In genomic region chr10:102758226-102758932, GRCh38 we compare ENCODE assay signal across 11 cellular contexts. TPM values are rescaled to one million over a fixed set of nuclear protein-coding genes. Genes with fewer than 3 reads are reported as not detected.
DNase-seq lines count a peak whose midpoint lies in the region; TF ChIP-seq lines count a peak whose summit lies in the region.
"Had no signal": no experiment of that assay in that cellular context is flagged by ENCODE, and none has a peak within 500 bp of the region (broad histone marks: within the 10 kb centered on the region; RNA-seq: fewer than 3 reads in every experiment).

No MANE protein-coding gene starts in this region.

- H3K4me1 ChIP-seq in adipocyte (ENCODE audit: control insufficient read depth, insufficient read depth, low read length): peaks cover 58% of the 10 kb centered on the region
- H3K4me1 ChIP-seq in muscle layer of colon (ENCODE audit: insufficient read depth, low read length): peaks cover 18% of the 10 kb centered on the region
- peaks cover 49% of the 10 kb centered on the region for H3K4me1 ChIP-seq in testis

- H3K9ac ChIP-seq in adipocyte (ENCODE audit: low read length) (no peak overlapping the region), muscle layer of colon (ENCODE audit: low read length) (no peak overlapping the region)

- H3K27ac ChIP-seq in muscle layer of colon (ENCODE audit: low read depth, low read length): peak overlapping the region; percentile 80
- peak overlapping the region; percentile 74 to 76 for H3K27ac ChIP-seq in testis

- no peak overlapping the region for H3K4me3 Mint-ChIP-seq in activated T-cell treated with anti-CD3 and anti-CD28 coated beads, Interleukin-2, amount 50 U/mL, for 24 hours

- H3K27me3 ChIP-seq in adipocyte (replicated peaks; ENCODE audit: control insufficient read depth, insufficient read depth, low read length) (no peaks in the 10 kb centered on the region), muscle layer of colon (ENCODE audit: control insufficient read depth in 1 of 2, insufficient read depth in 2 of 2, low read length in 2 of 2) (no peaks in the 10 kb centered on the region), testis (no peaks in the 10 kb centered on the region)

- TF ChIP-seq CTCF in testis (IDR thresholded peaks at IDR 0.05): no peak

- peak overlapping the region; percentile 19 for H3K27ac Mint-ChIP-seq in activated T-cell treated with anti-CD3 and anti-CD28 coated beads, Interleukin-2, amount 50 U/mL, for 24 hours

- H3K27me3 Mint-ChIP-seq in activated T-cell treated with anti-CD3 and anti-CD28 coated beads, Interleukin-2, amount 50 U/mL, for 24 hours: no peaks in the 10 kb centered on the region

- 41 to 49% methylated on average over 9 of the region's 9 CpGs for WGBS in testis, 2 donors

- DNase-seq in activated T-cell treated with anti-CD3 and anti-CD28 coated beads, Interleukin-2, amount 50 U/mL, for 24 hours: no peak
- DNase-seq in activated T-cell treated with anti-CD3 and anti-CD28 coated beads, Interleukin-2, amount 50 U/mL, for 48 hours: no peak
- DNase-seq in adipocyte (ENCODE audit: low read depth) (no peak), testis (no peak), epidermal melanocyte (ENCODE audit: insufficient read length, low spot score) (no peak), middle frontal gyrus (ENCODE audit: extremely low spot score, low spot score) (no peak)
- DNase-seq in activated effector memory CD4-positive, alpha-beta T cell treated with anti-CD3 and anti-CD28 coated beads, Interleukin-2, amount 50 U/mL, for 16 hours: no peak
- DNase-seq: amniotic stem cell, NCI-H446, nucleus accumbens had no signal

- TF ChIP-seq POLR2A in testis (IDR thresholded peaks at IDR 0.05): no peak

- H3K9me3 Mint-ChIP-seq in activated T-cell treated with anti-CD3 and anti-CD28 coated beads, Interleukin-2, amount 50 U/mL, for 24 hours: no peaks in the 10 kb centered on the region

- intact Hi-C loops in testis (cut with DNase I; ENCODE audit: low total_unique reads): no loop called here

- H3K4me3 ChIP-seq in adipocyte (ENCODE audit: low read length) (peak overlapping the region; percentile 37), muscle layer of colon (ENCODE audit: low read depth in 1 of 2, low read length in 2 of 2) (peak overlapping the region in 1 of 2 donors; percentile 35), testis (no peak overlapping the region)

- H3K36me3 ChIP-seq in adipocyte (ENCODE audit: control insufficient read depth, insufficient read depth, low read length, severe bottlenecking): no peaks in the 10 kb centered on the region
- no peaks in the 10 kb centered on the region for H3K36me3 ChIP-seq in muscle layer of colon (ENCODE audit: insufficient read depth, low read length)
- H3K36me3 ChIP-seq in testis (ENCODE audit: low read depth, missing control alignments): no peaks in the 10 kb centered on the region

- peaks cover 34% of the 10 kb centered on the region for H3K36me3 Mint-ChIP-seq in activated T-cell treated with anti-CD3 and anti-CD28 coated beads, Interleukin-2, amount 50 U/mL, for 24 hours (ENCODE audit: low read depth)

- H3K4me1 Mint-ChIP-seq in activated T-cell treated with anti-CD3 and anti-CD28 coated beads, Interleukin-2, amount 50 U/mL, for 24 hours (ENCODE audit: low read depth): peaks cover 32% of the 10 kb centered on the region

- H3K9me3 ChIP-seq in adipocyte (ENCODE audit: control insufficient read depth, low read length) (no peaks in the 10 kb centered on the region), muscle layer of colon (ENCODE audit: low read length) (no peaks in the 10 kb centered on the region), testis (no peaks in the 10 kb centered on the region)

RNA-seq across cellular contexts. Expression of gene WBP1L, which starts 14.6 kb away (rescaled TPM):
- total RNA-seq in testis: 100 to 1,000 TPM; 113 to 165 TPM
- 72.4 TPM for polyA plus RNA-seq in testis (ENCODE audit: insufficient read depth, low read depth, low replicate concordance)

RNA-seq across cellular contexts. Expression of gene SFXN2, which starts 43.9 kb away (rescaled TPM):
- total RNA-seq in testis: 1 to 10 TPM; 5.6 to 9.8 TPM
- 4.4 TPM for polyA plus RNA-seq in testis (ENCODE audit: insufficient read depth, low read depth, low replicate concordance)

RNA-seq across cellular contexts. Expression of gene ARL3, which starts 44.2 kb away (rescaled TPM):
- total RNA-seq in testis: 10 to 100 TPM; 10.8 to 10.9 TPM
- polyA plus RNA-seq in testis (ENCODE audit: insufficient read depth, low read depth, low replicate concordance): 25.2 TPM
